Comparison of ENCODE assay signal across 12 cellular contexts in the genomic region with DNA sequence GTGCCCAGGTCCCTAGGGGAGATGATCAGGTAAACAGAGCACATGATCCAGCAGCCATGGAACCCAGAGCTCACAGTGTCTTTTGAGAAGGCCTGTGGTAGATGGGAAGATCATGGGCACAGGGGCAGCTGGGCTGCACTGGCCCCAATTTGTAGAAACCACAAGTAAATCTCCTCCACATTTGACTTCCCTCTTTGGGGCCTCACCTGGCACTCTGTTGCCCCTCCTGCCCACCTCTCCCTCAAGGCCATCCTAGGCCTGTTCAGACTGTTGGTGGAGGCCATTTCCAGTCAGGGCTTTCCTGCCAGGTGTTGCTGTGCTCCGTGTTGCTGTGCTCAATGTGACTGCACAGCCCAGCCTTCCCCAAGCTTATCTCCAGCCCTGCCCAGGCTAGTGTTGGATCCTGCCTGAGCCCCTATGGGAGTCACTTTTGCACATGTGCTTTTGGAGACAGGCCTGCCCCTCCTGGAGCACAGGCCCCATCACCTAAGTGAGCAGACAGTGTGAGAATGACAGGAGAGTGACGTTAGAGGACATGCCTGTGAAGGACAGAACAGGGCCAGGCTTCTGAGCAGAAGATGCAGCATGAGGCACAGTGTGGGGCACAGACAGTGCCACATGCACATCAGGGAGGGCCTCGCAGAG. TPM values are rescaled to one million over a fixed set of nuclear protein-coding genes. Genes with fewer than 3 reads are reported as not detected.
DNase-seq lines count a peak whose midpoint lies in the region; ATAC-seq and TF ChIP-seq lines count a peak whose summit lies in the region.
"Had no signal": no experiment of that assay in that cellular context is flagged by ENCODE, and none has a peak within 500 bp of the region (broad histone marks: within the 10 kb centered on the region; RNA-seq: fewer than 3 reads in every experiment).

No MANE protein-coding gene starts in this region.

- no peaks in the 10 kb centered on the region for H3K9me3 ChIP-seq in body of pancreas
- no peaks in the 10 kb centered on the region for H3K9me3 ChIP-seq in upper lobe of right lung
- H3K9me3 ChIP-seq in left lung: no peaks in the 10 kb centered on the region
- H3K9me3 ChIP-seq: MG63 had no signal

- DNase-seq in activated naive CD8-positive, alpha-beta T cell treated with anti-CD3 and anti-CD28 coated beads, Interleukin-2, amount 10 ng/mL, durations not matched to agents 7 days and 5 days: no peak
- no peak for DNase-seq in activated naive CD8-positive, alpha-beta T cell treated with anti-CD3 and anti-CD28 coated beads, Interleukin-2, amount 50 U/mL, for 24 hours
- DNase-seq in body of pancreas: no peak
- no peak for DNase-seq in mesothelial cell of epicardium (ENCODE audit: low spot score in 2 of 2, unreplicated experiment in 2 of 2)
- DNase-seq in upper lobe of right lung: no peak
- no peak for DNase-seq in left lung
- no peak for DNase-seq in erythroblast (lab: John Stamatoyannopoulos, UW)
- DNase-seq in A172 (ENCODE audit: low spot score): no peak
- DNase-seq: AML-193, brain microvascular endothelial cell, MG63, NCI-H524 had no signal

- H3K4me3 ChIP-seq in body of pancreas (no peak overlapping the region), upper lobe of right lung (no peak overlapping the region), left lung (no peak overlapping the region)
- H3K4me3 ChIP-seq: MG63 had no signal

- POLR2A ChIA-PET in activated naive CD8-positive, alpha-beta T cell treated with anti-CD3 and anti-CD28 coated beads, Interleukin-2, amount 10 ng/mL, durations not matched to agents 7 days and 5 days (lab: Charles Lee): interaction anchor here (10.3 kb wide), 1 partner anchor 12 kb away, joined by 110 read pairs; no protein-coding TSS in a partner anchor

- no peak for TF ChIP-seq POLR2A in body of pancreas (IDR thresholded peaks at IDR 0.05)
- no peak for TF ChIP-seq POLR2A in erythroblast (IDR thresholded peaks at IDR 0.05; ENCODE audit: low read length)

- H3K27ac ChIP-seq in body of pancreas (peak overlapping the region; percentile 59 to 84 (median 68)), upper lobe of right lung (peak overlapping the region; percentile 82), left lung (peak overlapping the region in 1 of 2 donors; percentile 94)
- H3K27ac ChIP-seq: brain microvascular endothelial cell had no signal

- no peak for ATAC-seq in activated naive CD8-positive, alpha-beta T cell treated with anti-CD3 and anti-CD28 coated beads, Interleukin-2, amount 10 ng/mL, durations not matched to agents 7 days and 5 days (ENCODE audit: low read depth)
- no peak for ATAC-seq in activated naive CD8-positive, alpha-beta T cell treated with anti-CD3 and anti-CD28 coated beads, Interleukin-2, amount 50 U/mL, for 24 hours
- ATAC-seq in body of pancreas (no peak), upper lobe of right lung (no peak), left lung (no peak)

- H3K36me3 Mint-ChIP-seq in activated naive CD8-positive, alpha-beta T cell treated with anti-CD3 and anti-CD28 coated beads, Interleukin-2, amount 10 ng/mL, durations not matched to agents 7 days and 5 days: peaks cover 20% of the 10 kb centered on the region
- peaks cover 6% of the 10 kb centered on the region for H3K36me3 Mint-ChIP-seq in activated naive CD8-positive, alpha-beta T cell treated with anti-CD3 and anti-CD28 coated beads, Interleukin-2, amount 50 U/mL, for 24 hours (ENCODE audit: low read depth)
- peaks cover 2% of the 10 kb centered on the region for H3K36me3 Mint-ChIP-seq in mesothelial cell of epicardium

- H3K36me3 ChIP-seq in body of pancreas (replicated peaks in 1 of 2; ENCODE audit: insufficient read depth in 1 of 2, low read depth in 2 of 2): no peaks in the 10 kb centered on the region
- H3K36me3 ChIP-seq in upper lobe of right lung: no peaks in the 10 kb centered on the region
- H3K36me3 ChIP-seq in left lung: peaks cover 0 to 17% of the 10 kb centered on the region in 2 donors
- H3K36me3 ChIP-seq: brain microvascular endothelial cell, MG63 had no signal

- intact Hi-C loops in body of pancreas (cut with DNase I): no loop called here
- intact Hi-C loops in upper lobe of right lung (cut with DNase I): no loop called here
- intact Hi-C loops in left lung (cut with DNase I): no loop called here

- H3K4me3 Mint-ChIP-seq in activated naive CD8-positive, alpha-beta T cell treated with anti-CD3 and anti-CD28 coated beads, Interleukin-2, amount 10 ng/mL, durations not matched to agents 7 days and 5 days: peak overlapping the region; percentile 54
- H3K4me3 Mint-ChIP-seq in activated naive CD8-positive, alpha-beta T cell treated with anti-CD3 and anti-CD28 coated beads, Interleukin-2, amount 50 U/mL, for 24 hours: no peak overlapping the region
- H3K4me3 Mint-ChIP-seq in mesothelial cell of epicardium: no peak overlapping the region

- peaks cover 55% of the 10 kb centered on the region for H3K4me1 Mint-ChIP-seq in activated naive CD8-positive, alpha-beta T cell treated with anti-CD3 and anti-CD28 coated beads, Interleukin-2, amount 10 ng/mL, durations not matched to agents 7 days and 5 days
- H3K4me1 Mint-ChIP-seq in activated naive CD8-positive, alpha-beta T cell treated with anti-CD3 and anti-CD28 coated beads, Interleukin-2, amount 50 U/mL, for 24 hours: peaks cover 79% of the 10 kb centered on the region
- peaks cover 32% of the 10 kb centered on the region for H3K4me1 Mint-ChIP-seq in mesothelial cell of epicardium

- H3K9me3 Mint-ChIP-seq in activated naive CD8-positive, alpha-beta T cell treated with anti-CD3 and anti-CD28 coated beads, Interleukin-2, amount 10 ng/mL, durations not matched to agents 7 days and 5 days: no peaks in the 10 kb centered on the region
- no peaks in the 10 kb centered on the region for H3K9me3 Mint-ChIP-seq in activated naive CD8-positive, alpha-beta T cell treated with anti-CD3 and anti-CD28 coated beads, Interleukin-2, amount 50 U/mL, for 24 hours
- no peaks in the 10 kb centered on the region for H3K9me3 Mint-ChIP-seq in mesothelial cell of epicardium

- TF ChIP-seq CTCF in body of pancreas (IDR thresholded peaks at IDR 0.05): no peak
- no peak for TF ChIP-seq CTCF in mesothelial cell of epicardium (IDR thresholded peaks at IDR 0.05; ENCODE audit: unreplicated experiment)
- no peak for TF ChIP-seq CTCF in upper lobe of right lung (IDR thresholded peaks at IDR 0.05)
- TF ChIP-seq CTCF in left lung (IDR thresholded peaks at IDR 0.05): no peak

- H3K4me1 ChIP-seq in body of pancreas (peaks cover 58% of the 10 kb centered on the region), upper lobe of right lung (peaks cover 73% of the 10 kb centered on the region), left lung (peaks cover 55 to 83% of the 10 kb centered on the region in 2 donors)

- no peaks in the 10 kb centered on the region for H3K27me3 Mint-ChIP-seq in activated naive CD8-positive, alpha-beta T cell treated with anti-CD3 and anti-CD28 coated beads, Interleukin-2, amount 10 ng/mL, durations not matched to agents 7 days and 5 days
- H3K27me3 Mint-ChIP-seq in activated naive CD8-positive, alpha-beta T cell treated with anti-CD3 and anti-CD28 coated beads, Interleukin-2, amount 50 U/mL, for 24 hours: no peaks in the 10 kb centered on the region
- H3K27me3 Mint-ChIP-seq in mesothelial cell of epicardium (ENCODE audit: low read depth): no peaks in the 10 kb centered on the region

- H3K27me3 ChIP-seq in body of pancreas (no peaks in the 10 kb centered on the region), upper lobe of right lung (no peaks in the 10 kb centered on the region), left lung (no peaks in the 10 kb centered on the region)
- H3K27me3 ChIP-seq: brain microvascular endothelial cell, MG63 had no signal

- H3K27ac Mint-ChIP-seq in activated naive CD8-positive, alpha-beta T cell treated with anti-CD3 and anti-CD28 coated beads, Interleukin-2, amount 10 ng/mL, durations not matched to agents 7 days and 5 days: peak overlapping the region; percentile 79
- no peak overlapping the region for H3K27ac Mint-ChIP-seq in activated naive CD8-positive, alpha-beta T cell treated with anti-CD3 and anti-CD28 coated beads, Interleukin-2, amount 50 U/mL, for 24 hours
- peak overlapping the region; percentile 90 for H3K27ac Mint-ChIP-seq in mesothelial cell of epicardium

- 62 to 67% methylated on average over 3 of the region's 3 CpGs for WGBS in body of pancreas, 2 donors

RNA-seq across cellular contexts. Expression of a gene that starts 36.7 kb away (rescaled TPM):
- 1 to 10 TPM in 1 of 2 experiments, under 1 TPM in 1; 0.94 to 1.2 TPM for total RNA-seq in activated naive CD8-positive, alpha-beta T cell treated with anti-CD3 and anti-CD28 coated beads, Interleukin-2, amount 10 ng/mL, durations not matched to agents 7 days and 5 days
- total RNA-seq in body of pancreas: 1 to 10 TPM; 4.2 to 7.6 TPM
- 0.91 to 1.4 TPM (median 1.2 TPM) in 3 replicates for total RNA-seq in mesothelial cell of epicardium
- total RNA-seq in upper lobe of right lung: 277 TPM
- total RNA-seq in left lung: 100 to 1,000 TPM in 1 of 2 donors, 10 to 100 TPM in 1; 63.2 to 374 TPM
- 1.1 and 2.6 TPM in 2 replicates for total RNA-seq in A172 (2014; rRNA removed; shearing (Covaris generic))

Comparison
In these comparisons a context has a peak if more than half of its experiments do, and no peak if none do; other contexts are left out.
1. RNA of a gene that starts 36.7 kb away (total RNA-seq): 63.2 to 374 TPM in left lung and 277 TPM in upper lobe of right lung (single experiment); 4.2 to 7.6 TPM in body of pancreas, 0.94 to 1.2 TPM in activated naive CD8-positive, alpha-beta T cell treated with anti-CD3 and anti-CD28 coated beads, Interleukin-2, amount 10 ng/mL, durations not matched to agents 7 days and 5 days, 0.91 to 1.4 TPM in mesothelial cell of epicardium and 1.1 to 2.6 TPM in A172; every median in the first group is over 4 times any median in the second.